In genomic region chr2:72916743-72917137, GRCh38 we compare ENCODE assay signal across 9 cellular contexts. TPM values are rescaled to one million over a fixed set of nuclear protein-coding genes. Genes with fewer than 3 reads are reported as not detected.
DNase-seq lines count a peak whose midpoint lies in the region; ATAC-seq, FAIRE-seq and TF ChIP-seq lines count a peak whose summit lies in the region.
"Had no signal": no experiment of that assay in that cellular context is flagged by ENCODE, and none has a peak within 500 bp of the region (broad histone marks: within the 10 kb centered on the region; RNA-seq: fewer than 3 reads in every experiment).

No MANE protein-coding gene starts in this region.

- no peak for TF ChIP-seq RAD21 in SK-N-SH (IDR thresholded peaks at IDR 0.05; ENCODE audit: low read length)

- H3K9ac ChIP-seq in SK-N-SH: no peak overlapping the region

- H3K36me3 ChIP-seq in SK-N-SH (replicated peaks in 1 of 2; ENCODE audit: control insufficient read depth in 1 of 2, insufficient read depth in 2 of 2, low read length in 1 of 2) (no peaks in the 10 kb centered on the region), left ventricle myocardium inferior (no peaks in the 10 kb centered on the region), spleen (no peaks in the 10 kb centered on the region)

- no peak for FAIRE-seq in RCC 7860 (lab: Jason Lieb, UNC)

- no peaks in the 10 kb centered on the region for H3K79me2 ChIP-seq in SK-N-SH (ENCODE audit: insufficient read depth)

- H3K9me3 ChIP-seq in SK-N-SH: no peaks in the 10 kb centered on the region
- H3K9me3 ChIP-seq in left ventricle myocardium inferior (replicated peaks): no peaks in the 10 kb centered on the region
- no peaks in the 10 kb centered on the region for H3K9me3 ChIP-seq in spleen

- ATAC-seq in SK-N-SH treated with all-trans-retinoic acid at 6 μM for 48 hours: no peak
- ATAC-seq in GM21528 (IDR thresholded peaks at IDR 0.05; ENCODE audit: low FRiP score, unreplicated experiment): no peak

- 0 out of 2 replicates have a peak overlapping the region, but pooled peaks have one; percentile 7 for H3K4me2 ChIP-seq in SK-N-SH

- DNase-seq in SK-N-SH: peak; percentile 46
- DNase-seq in NCI-H69 (lab: John Stamatoyannopoulos, UW): peak; percentile 51
- DNase-seq in left ventricle myocardium inferior: no peak
- DNase-seq in spleen: no peak
- DNase-seq in RCC 7860 (ENCODE audit: low spot score): no peak
- DNase-seq in NCI-H226: no peak
- DNase-seq: DND-41 had no signal

- no peak overlapping the region for H3K4me3 ChIP-seq in SK-N-SH (ENCODE audit: low read depth in 2 of 2, low read length in 1 of 2)
- peak overlapping the region; percentile 61 for H3K4me3 ChIP-seq in left ventricle myocardium inferior
- H3K4me3 ChIP-seq in spleen: peak overlapping the region; percentile 18 to 68 (median 46)

- CTCF ChIA-PET in SK-N-SH (lab: Yijun Ruan, JAX): interaction anchor here (0.6 to 4.3 kb wide), 8 partner anchors 9 to 260 kb away, joined by 3 to 35 read pairs (median 12); partner anchors contain the start of gene SPR

- no peaks in the 10 kb centered on the region for H3K9me2 ChIP-seq in SK-N-SH

- TF ChIP-seq POLR2A in spleen (IDR thresholded peaks at IDR 0.05): no peak

- H2AFZ ChIP-seq in SK-N-SH (ENCODE audit: low read depth): no peak overlapping the region

- no peak for TF ChIP-seq CTCF in SK-N-SH (IDR thresholded peaks at IDR 0.05)
- no peak for TF ChIP-seq CTCF in left ventricle myocardium inferior (IDR thresholded peaks at IDR 0.05; ENCODE audit: borderline replicate concordance)
- TF ChIP-seq CTCF in spleen (IDR thresholded peaks at IDR 0.05 in 8 of 11, conservative IDR thresholded peaks at IDR 0.05 in 3 of 11): no peak

- 7% methylated on average over 15 of the region's 29 CpGs for WGBS in SK-N-SH (ENCODE audit: low lambda C conversion rate)
- WGBS in spleen, 5 donors: 0 to 4% (median 2%) methylated on average over 8 to 29 of the region's 29 CpGs

- H3K27ac ChIP-seq in SK-N-SH (ENCODE audit: low read depth in 2 of 2, low read length in 1 of 2) (no peak overlapping the region), left ventricle myocardium inferior (replicated peaks) (no peak overlapping the region), spleen (no peak overlapping the region)

- H4K20me1 ChIP-seq in SK-N-SH (ENCODE audit: insufficient read depth): peaks cover 29% of the 10 kb centered on the region

- intact Hi-C loops in left ventricle myocardium inferior (cut with micrococcal nuclease): no loop called here
- intact Hi-C loops in spleen (cut with DNase I; ENCODE audit: low total_unique reads): no loop called here

- no peaks in the 10 kb centered on the region for H3F3A ChIP-seq in SK-N-SH (replicated peaks; ENCODE audit: insufficient read depth)

- TF ChIP-seq EP300 in SK-N-SH (IDR thresholded peaks at IDR 0.05; ENCODE audit: borderline replicate concordance in 1 of 2, low read depth in 1 of 2, low read length in 1 of 2): no peak

- H3K4me1 ChIP-seq in SK-N-SH (ENCODE audit: control insufficient read depth in 1 of 2, insufficient read depth in 2 of 2, low read depth in 1 of 2, low read length in 1 of 2): peaks cover 7 to 13% of the 10 kb centered on the region in 2 experiments; a peak in 2 of 4 replicates
- peaks cover 58% of the 10 kb centered on the region for H3K4me1 ChIP-seq in left ventricle myocardium inferior
- H3K4me1 ChIP-seq in spleen: peaks cover 35 to 65% (median 61%) of the 10 kb centered on the region in 6 donors

- H3K27me3 ChIP-seq in SK-N-SH (ENCODE audit: insufficient read depth) (peaks cover 89% of the 10 kb centered on the region), left ventricle myocardium inferior (ENCODE audit: low read depth) (peaks cover 100% of the 10 kb centered on the region), spleen (replicated peaks in 1 of 7) (peaks cover 30 to 100% (median 100%) of the 10 kb centered on the region in 7 donors)

- POLR2A ChIA-PET in SK-N-SH (lab: Yijun Ruan, JAX): no interaction called here

TF ChIP-seq in SK-N-SH, 30 proteins besides CTCF, POLR2A, EP300 and RAD21:
- TF ChIP-seq MEF2A (IDR thresholded peaks at IDR 0.05; ENCODE audit: borderline replicate concordance, low read depth): no peak
- TF ChIP-seq EZH2phosphoT487 (IDR thresholded peaks at IDR 0.05; ENCODE audit: borderline replicate concordance, low read depth): peak; percentile 94; the same call in 1 of the 2 replicates

TF ChIP-seq in SK-N-SH treated with all-trans-retinoic acid at 6 μM for 48 hours, 23 proteins besides CTCF, POLR2A, EP300 and RAD21:
- TF ChIP-seq RARB (CRISPR knock-in tag; IDR thresholded peaks at IDR 0.05) (no peak), PATZ1 (CRISPR knock-in tag; IDR thresholded peaks at IDR 0.05; ENCODE audit: borderline replicate concordance) (no peak), CSRNP3 (CRISPR knock-in tag; IDR thresholded peaks at IDR 0.05) (no peak), ZFP30 (CRISPR knock-in tag; IDR thresholded peaks at IDR 0.05) (no peak), PPARA (CRISPR knock-in tag; IDR thresholded peaks at IDR 0.05; ENCODE audit: borderline replicate concordance) (no peak), ESRRG (CRISPR knock-in tag; IDR thresholded peaks at IDR 0.05) (no peak), ISL1 (CRISPR knock-in tag; IDR thresholded peaks at IDR 0.05) (no peak), ZC3H10 (CRISPR knock-in tag; IDR thresholded peaks at IDR 0.05) (no peak), CSDC2 (CRISPR knock-in tag; IDR thresholded peaks at IDR 0.05) (no peak), ARNTL (CRISPR knock-in tag; IDR thresholded peaks at IDR 0.05; ENCODE audit: borderline replicate concordance, low read depth) (no peak), TOX (CRISPR knock-in tag; IDR thresholded peaks at IDR 0.05; ENCODE audit: borderline replicate concordance) (no peak), ZNF70 (CRISPR knock-in tag; IDR thresholded peaks at IDR 0.05) (no peak), ZFP3 (CRISPR knock-in tag; IDR thresholded peaks at IDR 0.05) (no peak), BACH2 (CRISPR knock-in tag; IDR thresholded peaks at IDR 0.05; ENCODE audit: borderline replicate concordance) (no peak), CREB5 (CRISPR knock-in tag; IDR thresholded peaks at IDR 0.05; ENCODE audit: low read depth) (no peak), TCF4 (CRISPR knock-in tag; IDR thresholded peaks at IDR 0.05; ENCODE audit: borderline replicate concordance) (no peak), ZNF8 (CRISPR knock-in tag; IDR thresholded peaks at IDR 0.05) (no peak)

RNA-seq across cellular contexts. Expression of gene EMX1, which starts 0.6 kb away (rescaled TPM):
- polyA plus RNA-seq in SK-N-SH (2012; rRNA removed) (not detected in 2 replicates), spleen (not detected)
- not detected in 2 replicates for polyA plus RNA-seq in SK-N-SH (2012; cell fraction: cytosol; rRNA removed)
- not detected in 2 replicates for polyA plus RNA-seq in SK-N-SH (2012; cell fraction: nucleus; rRNA removed)
- total RNA-seq in left ventricle myocardium inferior (not detected), spleen (not detected)

RNA-seq across cellular contexts. Expression of gene SPR, which starts 29.5 kb away (rescaled TPM):
- polyA plus RNA-seq in SK-N-SH (2012; rRNA removed) (25.7 and 27.5 TPM in 2 replicates), spleen (10 to 100 TPM in 2 of 3 donors, 1 to 10 TPM in 1; 3.9 to 12.1 (median 10.0) TPM)
- 27.8 and 30.1 TPM in 2 replicates for polyA plus RNA-seq in SK-N-SH (2012; cell fraction: cytosol; rRNA removed)
- polyA plus RNA-seq in SK-N-SH (2012; cell fraction: nucleus; rRNA removed): 15.1 and 18.6 TPM in 2 replicates
- total RNA-seq in left ventricle myocardium inferior (53.5 TPM), spleen (10 to 100 TPM in 3 of 7 donors, 1 to 10 TPM in 4; 8.4 to 22.6 (median 9.6) TPM)

Comparison
In these comparisons a context has a peak if more than half of its experiments do, and no peak if none do; other contexts are left out.
1. DNase-seq: peak in SK-N-SH (single experiment) and NCI-H69 (single experiment); none in left ventricle myocardium inferior (single experiment), spleen (single experiment), RCC 7860 (single experiment) and NCI-H226 (single experiment).
2. H3K4me3 ChIP-seq: peak in left ventricle myocardium inferior (single experiment) and spleen (8 of 8); none in SK-N-SH (0 of 2).